Comparison of ENCODE assay signal across 20 cellular contexts in genomic region chr4:181475781-181476180, GRCh38.
DNase-seq lines count a peak whose midpoint lies in the region; ATAC-seq and TF ChIP-seq lines count a peak whose summit lies in the region.
"Had no signal": no experiment of that assay in that cellular context is flagged by ENCODE, and none has a peak within 500 bp of the region (broad histone marks: within the 10 kb centered on the region; RNA-seq: fewer than 3 reads in every experiment).

No MANE protein-coding gene starts in this region.

- TF ChIP-seq CTCF in right atrium auricular region (IDR thresholded peaks at IDR 0.05), result no peak
- TF ChIP-seq CTCF in chondrocyte (IDR thresholded peaks at IDR 0.05), result no peak
- TF ChIP-seq CTCF in type B pancreatic cell (conservative IDR thresholded peaks at IDR 0.05), result no peak

- H2BK120ac ChIP-seq in mesenchymal stem cell (ENCODE audit: low read depth, low read length), result no peak overlapping the region

- DNase-seq in Right ventricle myocardium superior, result peak; percentile 39
- DNase-seq in right atrium auricular region (ENCODE audit: low spot score), result no peak
- DNase-seq in chondrocyte (ENCODE audit: low spot score), result no peak
- DNase-seq in mesenchymal stem cell, result no peak
- DNase-seq in type B pancreatic cell (ENCODE audit: extremely low spot score, unreplicated experiment), result no peak
- no peak for DNase-seq in stimulated activated CD4-positive, alpha-beta T cell treated with anti-CD3 and anti-CD28 coated beads, Interleukin-2, amount 100 ng/mL, for 48 hours
- DNase-seq: dermis blood vessel endothelial cell, DMS79, NCI-H1092, occipital lobe, transverse colon had no signal

- WGBS in mesenchymal stem cell, result 53% methylated on average over 9 of the region's 9 CpGs

- H2BK5ac ChIP-seq in mesenchymal stem cell (ENCODE audit: low read depth, low read length, poor library complexity, severe bottlenecking), result no peak overlapping the region

- intact Hi-C loops in Right ventricle myocardium superior (cut with DNase I), result no loop called here

- no peak overlapping the region for H2BK15ac ChIP-seq in mesenchymal stem cell (ENCODE audit: low read depth, poor library complexity, severe bottlenecking)

- H3K4me2 ChIP-seq in mesenchymal stem cell (ENCODE audit: low read length, poor library complexity, severe bottlenecking), result peak overlapping the region; percentile 83
- H3K4me2 ChIP-seq: A549, KMS-11 had no signal

- H3K4me1 ChIP-seq in right atrium auricular region, result no peaks in the 10 kb centered on the region
- no peaks in the 10 kb centered on the region for H3K4me1 ChIP-seq in mesenchymal stem cell (ENCODE audit: control insufficient read depth, insufficient read depth, low read depth, low read length)
- H3K4me1 ChIP-seq: A549, ascending aorta, transverse colon had no signal

- H3K4me3 Mint-ChIP-seq in chondrocyte (ENCODE audit: unreplicated experiment) (peak overlapping the region; percentile 71), type B pancreatic cell (peak overlapping the region; percentile 66)
- H3K4me3 Mint-ChIP-seq: stimulated activated effector memory CD8-positive, alpha-beta T cell treated with anti-CD3 and anti-CD28 coated beads, Interleukin-12 subunit alpha, Interleukin-12 subunit beta, amount 100 ng/mL, for 72 hours had no signal

- H3K4me3 ChIP-seq in right atrium auricular region, result no peak overlapping the region
- peak overlapping the region; percentile 18 to 65 for H3K4me3 ChIP-seq in mesenchymal stem cell (ENCODE audit: insufficient read depth in 1 of 2, low read depth in 1 of 2, low read length in 2 of 2)
- H3K4me3 ChIP-seq: A549, ascending aorta, transverse colon had no signal

- H3K4ac ChIP-seq in mesenchymal stem cell (ENCODE audit: low read depth in 1 of 2, low read length in 2 of 2), result no peak overlapping the region

- no peaks in the 10 kb centered on the region for H3K36me3 Mint-ChIP-seq in chondrocyte (ENCODE audit: low read depth)
- no peaks in the 10 kb centered on the region for H3K36me3 Mint-ChIP-seq in type B pancreatic cell
- H3K36me3 Mint-ChIP-seq: stimulated activated effector memory CD8-positive, alpha-beta T cell treated with anti-CD3 and anti-CD28 coated beads, Interleukin-12 subunit alpha, Interleukin-12 subunit beta, amount 100 ng/mL, for 72 hours had no signal

- no peak overlapping the region for H3K23ac ChIP-seq in mesenchymal stem cell (ENCODE audit: low read length in 2 of 2)

- no peak overlapping the region for H2AK5ac ChIP-seq in mesenchymal stem cell (ENCODE audit: low read length, severe bottlenecking)

- H3K9me3 Mint-ChIP-seq in chondrocyte (ENCODE audit: low read depth) (no peaks in the 10 kb centered on the region), type B pancreatic cell (no peaks in the 10 kb centered on the region)
- H3K9me3 Mint-ChIP-seq: stimulated activated effector memory CD8-positive, alpha-beta T cell treated with anti-CD3 and anti-CD28 coated beads, Interleukin-12 subunit alpha, Interleukin-12 subunit beta, amount 100 ng/mL, for 72 hours had no signal

- ATAC-seq in Right ventricle myocardium superior (ENCODE audit: poor library complexity) (peak; percentile 61), HG03280 (IDR thresholded peaks at IDR 0.05; ENCODE audit: unreplicated experiment) (no peak), GM19467 (IDR thresholded peaks at IDR 0.05; ENCODE audit: unreplicated experiment) (no peak)
- ATAC-seq: A549; stimulated activated effector memory CD8-positive, alpha-beta T cell treated with anti-CD3 and anti-CD28 coated beads, Interleukin-12 subunit alpha, Interleukin-12 subunit beta, amount 100 ng/mL, for 72 hours had no signal

- H3K9ac ChIP-seq in mesenchymal stem cell (ENCODE audit: low read length), result no peak overlapping the region
- H3K9ac ChIP-seq: KMS-11 had no signal

- no peak overlapping the region for H3K14ac ChIP-seq in mesenchymal stem cell (ENCODE audit: low read length in 2 of 2)

- H3K4me1 Mint-ChIP-seq in chondrocyte (ENCODE audit: low read depth) (peaks cover 9% of the 10 kb centered on the region), type B pancreatic cell (ENCODE audit: unreplicated experiment) (peaks cover 11% of the 10 kb centered on the region)
- H3K4me1 Mint-ChIP-seq: stimulated activated effector memory CD8-positive, alpha-beta T cell treated with anti-CD3 and anti-CD28 coated beads, Interleukin-12 subunit alpha, Interleukin-12 subunit beta, amount 100 ng/mL, for 72 hours had no signal

- H3K18ac ChIP-seq in mesenchymal stem cell (ENCODE audit: low read depth in 1 of 2, low read length in 2 of 2), result no peak overlapping the region

- H3K27ac Mint-ChIP-seq in chondrocyte (ENCODE audit: unreplicated experiment) (no peak overlapping the region), type B pancreatic cell (no peak overlapping the region)
- H3K27ac Mint-ChIP-seq: stimulated activated effector memory CD8-positive, alpha-beta T cell treated with anti-CD3 and anti-CD28 coated beads, Interleukin-12 subunit alpha, Interleukin-12 subunit beta, amount 100 ng/mL, for 72 hours had no signal

- no peaks in the 10 kb centered on the region for H3K36me3 ChIP-seq in right atrium auricular region
- H3K36me3 ChIP-seq in mesenchymal stem cell (ENCODE audit: control insufficient read depth in 1 of 2, insufficient read depth in 2 of 2, low read depth in 1 of 2, low read length in 2 of 2), result no peaks in the 10 kb centered on the region
- H3K36me3 ChIP-seq: ascending aorta, transverse colon had no signal

- H2AFZ ChIP-seq in mesenchymal stem cell (ENCODE audit: low read depth, low read length), result no peak overlapping the region

- H3K27me3 ChIP-seq in right atrium auricular region, result no peaks in the 10 kb centered on the region
- H3K27me3 ChIP-seq in mesenchymal stem cell (ENCODE audit: control insufficient read depth in 1 of 2, insufficient read depth in 1 of 2, low read length in 2 of 2), result no peaks in the 10 kb centered on the region
- H3K27me3 ChIP-seq: ascending aorta, transverse colon had no signal

- no peak overlapping the region for H4K91ac ChIP-seq in mesenchymal stem cell (ENCODE audit: low read length)

- H3K9me3 ChIP-seq in right atrium auricular region (no peaks in the 10 kb centered on the region), mesenchymal stem cell (ENCODE audit: control insufficient read depth, low read length) (no peaks in the 10 kb centered on the region)
- H3K9me3 ChIP-seq: A549, ascending aorta, transverse colon had no signal

- no peak overlapping the region for H4K8ac ChIP-seq in mesenchymal stem cell (ENCODE audit: low read length)

- no peaks in the 10 kb centered on the region for H3K79me1 ChIP-seq in mesenchymal stem cell (replicated peaks; ENCODE audit: low read length, poor library complexity, severe bottlenecking)

- H2BK12ac ChIP-seq in mesenchymal stem cell (ENCODE audit: low read length in 2 of 2), result no peak overlapping the region

- H3K27ac ChIP-seq in right atrium auricular region, result no peak overlapping the region
- H3K27ac ChIP-seq in mesenchymal stem cell (ENCODE audit: low read length, poor library complexity, severe bottlenecking), result peak overlapping the region; percentile 11
- H3K27ac ChIP-seq: A549, ascending aorta, C4-2B, HL-60, KMS-11, transverse colon, VCaP had no signal

- no peaks in the 10 kb centered on the region for H3K27me3 Mint-ChIP-seq in chondrocyte (ENCODE audit: low read depth)
- H3K27me3 Mint-ChIP-seq in type B pancreatic cell, result no peaks in the 10 kb centered on the region

Comparison
In these comparisons a context has a peak if more than half of its experiments do, and no peak if none do; other contexts are left out.
1. H3K4me3 ChIP-seq: peak in mesenchymal stem cell (2 of 2); none in right atrium auricular region (0 of 2).